Comparison of ENCODE assay signal across 29 cellular contexts in the genomic region with DNA sequence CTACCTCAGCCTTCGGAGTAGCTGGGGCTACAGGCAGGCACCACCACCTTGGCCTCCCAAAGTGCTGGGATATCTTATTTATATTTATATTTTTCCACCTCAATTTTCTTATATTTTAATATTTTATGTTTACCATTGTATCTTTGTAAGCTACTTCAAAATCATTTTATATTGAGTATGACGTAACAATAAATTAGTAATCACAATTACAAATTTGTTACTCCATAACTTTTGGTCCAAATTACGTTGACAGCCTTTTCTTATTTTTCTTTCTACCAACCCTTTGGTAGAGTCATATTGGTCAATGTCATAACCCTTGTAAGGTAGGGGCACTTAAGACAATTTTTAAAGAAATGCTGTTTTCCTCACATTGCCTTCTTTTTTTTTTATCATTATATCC.
DNase-seq lines count a peak whose midpoint lies in the region; ATAC-seq, FAIRE-seq and TF ChIP-seq lines count a peak whose summit lies in the region.
"Had no signal": no experiment of that assay in that cellular context is flagged by ENCODE, and none has a peak within 500 bp of the region (broad histone marks: within the 10 kb centered on the region; RNA-seq: fewer than 3 reads in every experiment).

No MANE protein-coding gene starts in this region.

- no peak overlapping the region for H3K4me2 ChIP-seq in HepG2 (ENCODE audit: low read depth, low read length)
- H3K4me2 ChIP-seq: A549; BLaER1; BLaER1 treated with 17β-estradiol and CSF1 and Interleukin-3, amounts not matched to agents 10 nM and 100 nM had no signal

- H2AFZ ChIP-seq in HepG2 (ENCODE audit: low read length), result no peak overlapping the region

- no peak overlapping the region for H3K4me3 ChIP-seq in HepG2 (replicated peaks in 1 of 3; ENCODE audit: insufficient read depth in 1 of 3, low read depth in 2 of 3, low read length in 3 of 3)
- no peak overlapping the region for H3K4me3 ChIP-seq in right lobe of liver
- H3K4me3 ChIP-seq: A549; BLaER1; BLaER1 treated with 17β-estradiol and CSF1 and Interleukin-3, amounts not matched to agents 10 nM and 100 nM had no signal

- TF ChIP-seq CTCF in HepG2 (CRISPR knock-in tag; IDR thresholded peaks at IDR 0.05), result no peak
- no peak for TF ChIP-seq CTCF in right lobe of liver (IDR thresholded peaks at IDR 0.05)

- H3K4me1 ChIP-seq in HepG2 (ENCODE audit: insufficient read depth, low read length) (no peaks in the 10 kb centered on the region), right lobe of liver (no peaks in the 10 kb centered on the region)
- H3K4me1 ChIP-seq: A549; BE2C; BLaER1; BLaER1 treated with 17β-estradiol and CSF1 and Interleukin-3, amounts not matched to agents 10 nM and 100 nM; Caco-2 had no signal

- no peaks in the 10 kb centered on the region for H3K36me3 ChIP-seq in HepG2 (replicated peaks in 1 of 2; ENCODE audit: control insufficient read depth in 1 of 2, insufficient read depth in 2 of 2, low read length in 2 of 2)
- H3K36me3 ChIP-seq in right lobe of liver, result no peaks in the 10 kb centered on the region
- H3K36me3 ChIP-seq: BE2C; BLaER1; BLaER1 treated with 17β-estradiol and CSF1 and Interleukin-3, amounts not matched to agents 10 nM and 100 nM had no signal

- TF ChIP-seq EP300 in HepG2 (IDR thresholded peaks at IDR 0.05; ENCODE audit: low read depth in 2 of 2, low read length in 2 of 2), result no peak
- TF ChIP-seq EP300 in HepG2 (CRISPR knock-in tag; IDR thresholded peaks at IDR 0.05; ENCODE audit: borderline replicate concordance), result no peak

- no peak for TF ChIP-seq POLR2A in HepG2 (IDR thresholded peaks at IDR 0.05; ENCODE audit: insufficient read depth in 1 of 2, low read depth in 2 of 2, low read length in 2 of 2)
- TF ChIP-seq POLR2A in right lobe of liver (IDR thresholded peaks at IDR 0.05), result no peak

- FAIRE-seq in HepG2 (lab: Jason Lieb, UNC), result no peak
- FAIRE-seq: A204.1, A549, D721Med had no signal

- no peak overlapping the region for H3K9ac ChIP-seq in HepG2 (ENCODE audit: insufficient read depth, low read depth, low read length)
- H3K9ac ChIP-seq: BLaER1; BLaER1 treated with 17β-estradiol and CSF1 and Interleukin-3, amounts not matched to agents 10 nM and 100 nM had no signal

- no peak for TF ChIP-seq RAD21 in HepG2 (CRISPR knock-in tag; IDR thresholded peaks at IDR 0.05)

- no peaks in the 10 kb centered on the region for H4K20me1 ChIP-seq in HepG2 (ENCODE audit: insufficient read depth, low read length)
- H4K20me1 ChIP-seq: BLaER1; BLaER1 treated with 17β-estradiol and CSF1 and Interleukin-3, amounts not matched to agents 10 nM and 100 nM had no signal

- H3K27me3 ChIP-seq in HepG2 (ENCODE audit: control insufficient read depth in 1 of 2, insufficient read depth in 2 of 2, low read length in 2 of 2) (no peaks in the 10 kb centered on the region), right lobe of liver (no peaks in the 10 kb centered on the region)
- H3K27me3 ChIP-seq: BE2C; BLaER1; BLaER1 treated with 17β-estradiol and CSF1 and Interleukin-3, amounts not matched to agents 10 nM and 100 nM had no signal

- ATAC-seq in HepG2 (no peak), right lobe of liver (no peak)
- ATAC-seq: A549; CD8-positive, alpha-beta T cell had no signal

- no TSS peak for BruUV-seq in HepG2 (replicated peaks; lab: Mats Ljungman, UMichigan)

- DNase-seq in HepG2 (ENCODE audit: low spot score), result no peak
- no peak for DNase-seq in right lobe of liver
- DNase-seq: 8988T; ACHN; AML-193; BE2C; C1 segment of cervical spinal cord; Caco-2; Calu3; CD4-positive, alpha-beta memory T cell; CD4-positive, alpha-beta T cell; CD4-positive, CD25-positive, alpha-beta regulatory T cell; CD8-positive, alpha-beta memory T cell; CD8-positive, alpha-beta T cell; COR-L47; DMS 273 treated with DMSO at 0.1 percent for 48 hours; DMS153; DMS53; DMS79; DMS79 treated with DMSO at 0.1 percent for 48 hours; DND-41; EL had no signal

- CTCF ChIA-PET in HepG2 (lab: Yijun Ruan, JAX; ENCODE audit: low intra/inter-chr PET ratio, low total read pairs), result no interaction called here

- 19% methylated on average over 3 of the region's 3 CpGs for WGBS in HepG2 (ENCODE audit: low lambda C conversion rate)
- 53% methylated on average over 3 of the region's 3 CpGs for WGBS in right lobe of liver (ENCODE audit: insufficient coverage, low coverage, low lambda C conversion rate, missing lambda C conversion rate)

- H3K9me3 ChIP-seq in HepG2 (ENCODE audit: low read length) (no peaks in the 10 kb centered on the region), right lobe of liver (no peaks in the 10 kb centered on the region)
- H3K9me3 ChIP-seq: A549, BE2C, BLaER1, Caco-2 had no signal

- POLR2A ChIA-PET in HepG2 (lab: Yijun Ruan, JAX), result no interaction called here

- intact Hi-C loops in HepG2 (cut with micrococcal nuclease; ENCODE audit: unreplicated experiment), result no loop called here
- intact Hi-C loops in right lobe of liver (cut with DNase I), result no loop called here

- no peak overlapping the region for H3K27ac ChIP-seq in HepG2 (ENCODE audit: extremely low read length, insufficient read depth, low read length)
- no peak overlapping the region for H3K27ac ChIP-seq in right lobe of liver
- H3K27ac ChIP-seq: 22Rv1; A549; BLaER1; BLaER1 treated with 17β-estradiol and CSF1 and Interleukin-3, amounts not matched to agents 10 nM and 100 nM; C4-2B had no signal

- in situ Hi-C loops in HepG2 (cut with HindIII; ENCODE audit: extremely low pct_ligation_motif_present, low pct_unique_long_range_greater_than_20kb), result no loop called here

- H3K79me2 ChIP-seq in HepG2 (ENCODE audit: insufficient read depth, low read length), result no peaks in the 10 kb centered on the region

TF ChIP-seq in HepG2, 621 proteins besides CTCF, POLR2A, EP300 and RAD21:
- TF ChIP-seq CAMTA2 (CRISPR knock-in tag; IDR thresholded peaks at IDR 0.05; ENCODE audit: borderline replicate concordance) (no peak), ARNTL (CRISPR knock-in tag; IDR thresholded peaks at IDR 0.05) (no peak), ZNF343 (CRISPR knock-in tag; IDR thresholded peaks at IDR 0.05) (no peak), ZNF672 (CRISPR knock-in tag; IDR thresholded peaks at IDR 0.05) (no peak), GATAD2A (CRISPR knock-in tag; IDR thresholded peaks at IDR 0.05) (no peak), ZSCAN30 (CRISPR knock-in tag; IDR thresholded peaks at IDR 0.05) (no peak), CREB1 (IDR thresholded peaks at IDR 0.05) (peak; percentile 66; the same call in 1 of the 2 replicates), CREB1 (CRISPR knock-in tag; IDR thresholded peaks at IDR 0.05) (no peak), TEAD3 (CRISPR knock-in tag; optimal IDR thresholded peaks at IDR 0.05; ENCODE audit: borderline replicate concordance) (no peak), ATF7 (IDR thresholded peaks at IDR 0.05) (peak; percentile 69), ATF7 (CRISPR knock-in tag; IDR thresholded peaks at IDR 0.05) (no peak), ZBTB8A (CRISPR knock-in tag; IDR thresholded peaks at IDR 0.05; ENCODE audit: borderline replicate concordance, low read depth) (no peak), RBAK (CRISPR knock-in tag; IDR thresholded peaks at IDR 0.05) (no peak), MEF2D (CRISPR knock-in tag; IDR thresholded peaks at IDR 0.05) (no peak), NPAS2 (CRISPR knock-in tag; IDR thresholded peaks at IDR 0.05; ENCODE audit: borderline replicate concordance) (no peak)
- TF ChIP-seq, protein P1, sequence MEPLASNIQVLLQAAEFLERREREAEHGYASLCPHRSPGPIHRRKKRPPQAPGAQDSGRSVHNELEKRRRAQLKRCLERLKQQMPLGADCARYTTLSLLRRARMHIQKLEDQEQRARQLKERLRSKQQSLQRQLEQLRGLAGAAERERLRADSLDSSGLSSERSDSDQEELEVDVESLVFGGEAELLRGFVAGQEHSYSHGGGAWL (CRISPR knock-in tag; IDR thresholded peaks at IDR 0.05), result no peak
